16 cellular contexts compared by ENCODE assay signal in genomic region chr20:57648878-57649616, GRCh38. TPM values are rescaled to one million over a fixed set of nuclear protein-coding genes. Genes with fewer than 3 reads are reported as not detected.
DNase-seq lines count a peak whose midpoint lies in the region; ATAC-seq and TF ChIP-seq lines count a peak whose summit lies in the region.
"Had no signal": no experiment of that assay in that cellular context is flagged by ENCODE, and none has a peak within 500 bp of the region (broad histone marks: within the 10 kb centered on the region; RNA-seq: fewer than 3 reads in every experiment).

No MANE protein-coding gene starts in this region.

- H3K9me3 ChIP-seq in neural progenitor cell (ENCODE audit: low read depth) = no peaks in the 10 kb centered on the region
- H3K9me3 ChIP-seq: HAP-1 had no signal

- peaks cover 19% of the 10 kb centered on the region for H3K27me3 Mint-ChIP-seq in neural progenitor cell (ENCODE audit: insufficient read depth, low read depth)

- no peaks in the 10 kb centered on the region for H3K4me1 ChIP-seq in neural progenitor cell
- H3K4me1 ChIP-seq: HAP-1 had no signal

- H3K27ac ChIP-seq in coronary artery = no peak overlapping the region
- no peak overlapping the region for H3K27ac ChIP-seq in neural progenitor cell

- no peaks in the 10 kb centered on the region for H3K36me3 ChIP-seq in neural progenitor cell
- H3K36me3 ChIP-seq: HAP-1 had no signal

- no peaks in the 10 kb centered on the region for H3K4me1 Mint-ChIP-seq in neural progenitor cell

- H3K27me3 ChIP-seq in neural progenitor cell = no peaks in the 10 kb centered on the region

- no peaks in the 10 kb centered on the region for H3F3A ChIP-seq in neural progenitor cell (ENCODE audit: low read depth)

- no peaks in the 10 kb centered on the region for H3K79me2 ChIP-seq in neural progenitor cell (ENCODE audit: low read depth)

- no peaks in the 10 kb centered on the region for H4K20me1 ChIP-seq in neural progenitor cell (ENCODE audit: low read depth)

- H3K4me2 ChIP-seq in neural progenitor cell = no peak overlapping the region

- peaks cover 13% of the 10 kb centered on the region for H3K9me3 Mint-ChIP-seq in neural progenitor cell

- peaks cover 8% of the 10 kb centered on the region for H3K36me3 Mint-ChIP-seq in neural progenitor cell
- H3K36me3 Mint-ChIP-seq: CD14-positive monocyte, IgD-negative memory B cell had no signal

- no peak overlapping the region for H3K4me3 Mint-ChIP-seq in neural progenitor cell
- H3K4me3 Mint-ChIP-seq: IgD-negative memory B cell had no signal

- no peak overlapping the region for H2AFZ ChIP-seq in neural progenitor cell (replicated peaks)

- TF ChIP-seq CTCF in coronary artery (IDR thresholded peaks at IDR 0.05) (no peak), neural progenitor cell (IDR thresholded peaks at IDR 0.05) (no peak)

- ATAC-seq in HG02798 (IDR thresholded peaks at IDR 0.05; ENCODE audit: poor library complexity, unreplicated experiment) (no peak), GM18520 (IDR thresholded peaks at IDR 0.05; ENCODE audit: unreplicated experiment) (no peak)

- DNase-seq in activated CD8-positive, alpha-beta memory T cell treated with anti-CD3 and anti-CD28 coated beads, Interleukin-2, amount 50 U/mL, for 4 hours = peak; percentile 1
- no peak for DNase-seq in activated CD8-positive, alpha-beta memory T cell treated with anti-CD3 and anti-CD28 coated beads for 24 hours
- DNase-seq in GM03348 (ENCODE audit: low spot score) = peak; percentile 2
- peak; percentile 59 for DNase-seq in coronary artery (ENCODE audit: low spot score)
- DNase-seq in neural progenitor cell (ENCODE audit: low spot score) = no peak
- no peak for DNase-seq in NCI-H2029 (lab: John Stamatoyannopoulos, UW)
- DNase-seq: COR-L47, NCI-H1436, NCI-H2081, NCI-H510A treated with DMSO at 0.1 percent for 48 hours had no signal

- H3K4me3 ChIP-seq in coronary artery (no peak overlapping the region), neural progenitor cell (no peak overlapping the region)
- H3K4me3 ChIP-seq: HAP-1 had no signal

- no peak overlapping the region for H3K9ac ChIP-seq in neural progenitor cell

- peak overlapping the region; percentile 33 for H3K27ac Mint-ChIP-seq in neural progenitor cell
- H3K27ac Mint-ChIP-seq: IgD-negative memory B cell had no signal

RNA-seq across cellular contexts. Expression of gene ZBP1, which starts 28.8 kb away (rescaled TPM):
- total RNA-seq in neural progenitor cell (ENCODE audit: low replicate concordance) = not detected in 2 replicates
- total RNA-seq: LHCN-M2 had no signal

Comparison
In these comparisons a context has a peak if more than half of its experiments do, and no peak if none do; other contexts are left out.
1. DNase-seq: peak in activated CD8-positive, alpha-beta memory T cell treated with anti-CD3 and anti-CD28 coated beads, Interleukin-2, amount 50 U/mL, for 4 hours (single experiment), GM03348 (single experiment) and coronary artery (single experiment); none in activated CD8-positive, alpha-beta memory T cell treated with anti-CD3 and anti-CD28 coated beads for 24 hours (single experiment), neural progenitor cell (single experiment) and NCI-H2029 (single experiment).